Comparison of ENCODE assay signal across 1 cellular context in genomic region chr4:182593864-182594263, GRCh38.
TF ChIP-seq lines count a peak whose summit lies in the region.

No MANE protein-coding gene starts in this region.

TF ChIP-seq in WTC11, 78 proteins besides CTCF, POLR2A, EP300 and RAD21 (continued from another document):
- no peak for TF ChIP-seq GRHL2 (CRISPR knock-in tag; IDR thresholded peaks at IDR 0.05; ENCODE audit: insufficient replicate concordance, severe bottlenecking)
- no peak for TF ChIP-seq USF2 (CRISPR knock-in tag; IDR thresholded peaks at IDR 0.05)
- no peak for TF ChIP-seq ATF1 (CRISPR knock-in tag; IDR thresholded peaks at IDR 0.05)
- no peak for TF ChIP-seq KAT7 (CRISPR knock-in tag; IDR thresholded peaks at IDR 0.05; ENCODE audit: borderline replicate concordance)
- TF ChIP-seq ZNF532 (CRISPR knock-in tag; IDR thresholded peaks at IDR 0.05; ENCODE audit: borderline replicate concordance): no peak
- TF ChIP-seq TCF7 (CRISPR knock-in tag; IDR thresholded peaks at IDR 0.05; ENCODE audit: low read depth): no peak
- no peak for TF ChIP-seq NFATC4 (CRISPR knock-in tag; IDR thresholded peaks at IDR 0.05)
- no peak for TF ChIP-seq EMX1 (CRISPR knock-in tag; IDR thresholded peaks at IDR 0.05)
- TF ChIP-seq, protein P1, sequence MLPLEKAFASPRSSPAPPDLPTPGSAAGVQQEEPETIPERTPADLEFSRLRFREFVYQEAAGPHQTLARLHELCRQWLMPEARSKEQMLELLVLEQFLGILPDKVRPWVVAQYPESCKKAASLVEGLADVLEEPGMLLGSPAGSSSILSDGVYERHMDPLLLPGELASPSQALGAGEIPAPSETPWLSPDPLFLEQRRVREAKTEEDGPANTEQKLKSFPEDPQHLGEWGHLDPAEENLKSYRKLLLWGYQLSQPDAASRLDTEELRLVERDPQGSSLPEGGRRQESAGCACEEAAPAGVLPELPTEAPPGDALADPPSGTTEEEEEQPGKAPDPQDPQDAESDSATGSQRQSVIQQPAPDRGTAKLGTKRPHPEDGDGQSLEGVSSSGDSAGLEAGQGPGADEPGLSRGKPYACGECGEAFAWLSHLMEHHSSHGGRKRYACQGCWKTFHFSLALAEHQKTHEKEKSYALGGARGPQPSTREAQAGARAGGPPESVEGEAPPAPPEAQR (CRISPR knock-in tag; IDR thresholded peaks at IDR 0.05): no peak
- TF ChIP-seq, protein P2, sequence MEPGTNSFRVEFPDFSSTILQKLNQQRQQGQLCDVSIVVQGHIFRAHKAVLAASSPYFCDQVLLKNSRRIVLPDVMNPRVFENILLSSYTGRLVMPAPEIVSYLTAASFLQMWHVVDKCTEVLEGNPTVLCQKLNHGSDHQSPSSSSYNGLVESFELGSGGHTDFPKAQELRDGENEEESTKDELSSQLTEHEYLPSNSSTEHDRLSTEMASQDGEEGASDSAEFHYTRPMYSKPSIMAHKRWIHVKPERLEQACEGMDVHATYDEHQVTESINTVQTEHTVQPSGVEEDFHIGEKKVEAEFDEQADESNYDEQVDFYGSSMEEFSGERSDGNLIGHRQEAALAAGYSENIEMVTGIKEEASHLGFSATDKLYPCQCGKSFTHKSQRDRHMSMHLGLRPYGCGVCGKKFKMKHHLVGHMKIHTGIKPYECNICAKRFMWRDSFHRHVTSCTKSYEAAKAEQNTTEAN (CRISPR knock-in tag; IDR thresholded peaks at IDR 0.05): no peak
